Comparison of ENCODE assay signal across 9 cellular contexts in the genomic region with DNA sequence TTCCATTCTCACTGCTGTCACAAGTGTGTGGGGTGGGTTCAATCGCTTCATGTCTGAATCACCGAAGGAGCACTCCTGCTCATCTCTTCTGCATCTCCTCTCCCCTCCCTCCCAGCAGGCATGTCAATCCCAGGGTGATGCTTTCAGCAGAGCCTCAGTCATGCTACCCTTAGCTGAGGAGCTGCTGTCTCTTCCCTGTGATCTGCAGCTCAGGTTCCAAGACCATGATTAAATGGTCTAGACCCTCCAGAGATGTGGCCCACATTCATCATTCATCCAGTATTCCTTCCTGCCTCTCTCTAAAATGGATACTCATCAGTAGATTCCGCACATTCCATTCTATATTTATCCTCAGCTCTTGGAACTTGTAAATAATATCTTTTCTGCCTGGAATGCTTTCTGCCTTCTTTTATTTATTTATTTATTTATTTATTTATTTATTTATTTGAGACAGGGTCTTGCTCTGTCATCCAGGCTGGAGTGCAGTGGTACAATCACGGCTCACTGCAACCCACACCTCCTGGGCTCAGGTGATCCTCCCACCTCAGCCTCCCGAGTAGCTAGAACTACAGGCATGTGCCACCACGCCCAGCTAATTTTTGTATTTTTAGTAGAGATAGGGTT. TPM values are rescaled to one million over a fixed set of nuclear protein-coding genes. Genes with fewer than 3 reads are reported as not detected.
"Had no signal": no experiment of that assay in that cellular context is flagged by ENCODE, and none has a peak within 500 bp of the region (broad histone marks: within the 10 kb centered on the region; RNA-seq: fewer than 3 reads in every experiment).

No MANE protein-coding gene starts in this region.

RNA-seq across cellular contexts. Expression of gene HECW1, which starts 24.8 kb away (rescaled TPM):
- total RNA-seq: activated CD4-positive, alpha-beta memory T cell treated with anti-CD3 and anti-CD28 coated beads, Interleukin-2, amount 10 ng/mL, durations not matched to agents 7 days and 5 days; activated CD4-positive, alpha-beta T cell treated with anti-CD3 and anti-CD28 coated beads, Interleukin-2, amount 10 ng/mL, durations not matched to agents 24 days and 14 days; activated naive CD4-positive, alpha-beta T cell treated with anti-CD3 and anti-CD28 coated beads for 36 hours; activated naive CD8-positive, alpha-beta T cell treated with anti-CD3 and anti-CD28 coated beads, Interleukin-2, amount 10 ng/mL, durations not matched to agents 7 days and 5 days; activated T-cell treated with anti-CD3 and anti-CD28 coated beads, Interleukin-2, amount 50 U/mL, for 72 hours; dermis microvascular lymphatic vessel endothelial cell; natural killer cell; right cardiac atrium; skeletal muscle tissue had no signal
